Comparison of ENCODE assay signal across 1 cellular context in the genomic region with DNA sequence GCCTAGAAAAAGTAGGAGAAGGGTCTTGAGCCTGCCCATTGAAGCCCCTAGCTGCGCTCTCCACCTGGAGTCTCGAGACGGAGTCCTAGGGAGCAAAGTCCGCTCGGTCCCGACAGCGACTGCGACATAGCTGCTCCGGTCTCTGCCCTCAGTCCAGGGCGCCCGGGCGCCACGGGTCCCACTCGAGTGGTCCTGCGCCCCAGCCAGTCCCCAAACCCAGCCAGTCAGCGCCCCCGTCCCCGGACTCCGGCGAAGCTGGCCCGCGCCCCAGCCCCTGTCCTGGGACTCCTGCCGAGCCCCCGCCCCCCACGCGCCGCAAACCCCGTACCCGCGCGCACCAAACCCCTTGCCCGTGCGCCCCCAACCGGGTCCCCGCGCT.
TF ChIP-seq lines count a peak whose summit lies in the region.

No MANE protein-coding gene starts in this region.

TF ChIP-seq in HepG2, 621 proteins besides CTCF, POLR2A, EP300 and RAD21 (continued from another document):
- TF ChIP-seq ZNF674 (CRISPR knock-in tag; IDR thresholded peaks at IDR 0.05; ENCODE audit: low read depth): no peak
- TF ChIP-seq, protein P1, sequence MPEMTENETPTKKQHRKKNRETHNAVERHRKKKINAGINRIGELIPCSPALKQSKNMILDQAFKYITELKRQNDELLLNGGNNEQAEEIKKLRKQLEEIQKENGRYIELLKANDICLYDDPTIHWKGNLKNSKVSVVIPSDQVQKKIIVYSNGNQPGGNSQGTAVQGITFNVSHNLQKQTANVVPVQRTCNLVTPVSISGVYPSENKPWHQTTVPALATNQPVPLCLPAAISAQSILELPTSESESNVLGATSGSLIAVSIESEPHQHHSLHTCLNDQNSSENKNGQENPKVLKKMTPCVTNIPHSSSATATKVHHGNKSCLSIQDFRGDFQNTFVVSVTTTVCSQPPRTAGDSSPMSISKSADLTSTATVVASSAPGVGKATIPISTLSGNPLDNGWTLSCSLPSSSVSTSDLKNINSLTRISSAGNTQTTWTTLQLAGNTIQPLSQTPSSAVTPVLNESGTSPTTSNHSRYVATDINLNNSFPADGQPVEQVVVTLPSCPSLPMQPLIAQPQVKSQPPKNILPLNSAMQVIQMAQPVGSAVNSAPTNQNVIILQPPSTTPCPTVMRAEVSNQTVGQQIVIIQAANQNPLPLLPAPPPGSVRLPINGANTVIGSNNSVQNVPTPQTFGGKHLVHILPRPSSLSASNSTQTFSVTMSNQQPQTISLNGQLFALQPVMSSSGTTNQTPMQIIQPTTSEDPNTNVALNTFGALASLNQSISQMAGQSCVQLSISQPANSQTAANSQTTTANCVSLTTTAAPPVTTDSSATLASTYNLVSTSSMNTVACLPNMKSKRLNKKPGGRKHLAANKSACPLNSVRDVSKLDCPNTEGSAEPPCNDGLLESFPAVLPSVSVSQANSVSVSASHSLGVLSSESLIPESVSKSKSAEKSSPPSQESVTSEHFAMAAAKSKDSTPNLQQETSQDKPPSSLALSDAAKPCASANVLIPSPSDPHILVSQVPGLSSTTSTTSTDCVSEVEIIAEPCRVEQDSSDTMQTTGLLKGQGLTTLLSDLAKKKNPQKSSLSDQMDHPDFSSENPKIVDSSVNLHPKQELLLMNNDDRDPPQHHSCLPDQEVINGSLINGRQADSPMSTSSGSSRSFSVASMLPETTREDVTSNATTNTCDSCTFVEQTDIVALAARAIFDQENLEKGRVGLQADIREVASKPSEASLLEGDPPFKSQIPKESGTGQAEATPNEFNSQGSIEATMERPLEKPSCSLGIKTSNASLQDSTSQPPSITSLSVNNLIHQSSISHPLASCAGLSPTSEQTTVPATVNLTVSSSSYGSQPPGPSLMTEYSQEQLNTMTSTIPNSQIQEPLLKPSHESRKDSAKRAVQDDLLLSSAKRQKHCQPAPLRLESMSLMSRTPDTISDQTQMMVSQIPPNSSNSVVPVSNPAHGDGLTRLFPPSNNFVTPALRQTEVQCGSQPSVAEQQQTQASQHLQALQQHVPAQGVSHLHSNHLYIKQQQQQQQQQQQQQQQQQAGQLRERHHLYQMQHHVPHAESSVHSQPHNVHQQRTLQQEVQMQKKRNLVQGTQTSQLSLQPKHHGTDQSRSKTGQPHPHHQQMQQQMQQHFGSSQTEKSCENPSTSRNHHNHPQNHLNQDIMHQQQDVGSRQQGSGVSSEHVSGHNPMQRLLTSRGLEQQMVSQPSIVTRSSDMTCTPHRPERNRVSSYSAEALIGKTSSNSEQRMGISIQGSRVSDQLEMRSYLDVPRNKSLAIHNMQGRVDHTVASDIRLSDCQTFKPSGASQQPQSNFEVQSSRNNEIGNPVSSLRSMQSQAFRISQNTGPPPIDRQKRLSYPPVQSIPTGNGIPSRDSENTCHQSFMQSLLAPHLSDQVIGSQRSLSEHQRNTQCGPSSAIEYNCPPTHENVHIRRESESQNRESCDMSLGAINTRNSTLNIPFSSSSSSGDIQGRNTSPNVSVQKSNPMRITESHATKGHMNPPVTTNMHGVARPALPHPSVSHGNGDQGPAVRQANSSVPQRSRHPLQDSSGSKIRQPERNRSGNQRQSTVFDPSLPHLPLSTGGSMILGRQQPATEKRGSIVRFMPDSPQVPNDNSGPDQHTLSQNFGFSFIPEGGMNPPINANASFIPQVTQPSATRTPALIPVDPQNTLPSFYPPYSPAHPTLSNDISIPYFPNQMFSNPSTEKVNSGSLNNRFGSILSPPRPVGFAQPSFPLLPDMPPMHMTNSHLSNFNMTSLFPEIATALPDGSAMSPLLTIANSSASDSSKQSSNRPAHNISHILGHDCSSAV (CRISPR knock-in tag; IDR thresholded peaks at IDR 0.05; ENCODE audit: borderline replicate concordance): no peak
- TF ChIP-seq, protein P2, sequence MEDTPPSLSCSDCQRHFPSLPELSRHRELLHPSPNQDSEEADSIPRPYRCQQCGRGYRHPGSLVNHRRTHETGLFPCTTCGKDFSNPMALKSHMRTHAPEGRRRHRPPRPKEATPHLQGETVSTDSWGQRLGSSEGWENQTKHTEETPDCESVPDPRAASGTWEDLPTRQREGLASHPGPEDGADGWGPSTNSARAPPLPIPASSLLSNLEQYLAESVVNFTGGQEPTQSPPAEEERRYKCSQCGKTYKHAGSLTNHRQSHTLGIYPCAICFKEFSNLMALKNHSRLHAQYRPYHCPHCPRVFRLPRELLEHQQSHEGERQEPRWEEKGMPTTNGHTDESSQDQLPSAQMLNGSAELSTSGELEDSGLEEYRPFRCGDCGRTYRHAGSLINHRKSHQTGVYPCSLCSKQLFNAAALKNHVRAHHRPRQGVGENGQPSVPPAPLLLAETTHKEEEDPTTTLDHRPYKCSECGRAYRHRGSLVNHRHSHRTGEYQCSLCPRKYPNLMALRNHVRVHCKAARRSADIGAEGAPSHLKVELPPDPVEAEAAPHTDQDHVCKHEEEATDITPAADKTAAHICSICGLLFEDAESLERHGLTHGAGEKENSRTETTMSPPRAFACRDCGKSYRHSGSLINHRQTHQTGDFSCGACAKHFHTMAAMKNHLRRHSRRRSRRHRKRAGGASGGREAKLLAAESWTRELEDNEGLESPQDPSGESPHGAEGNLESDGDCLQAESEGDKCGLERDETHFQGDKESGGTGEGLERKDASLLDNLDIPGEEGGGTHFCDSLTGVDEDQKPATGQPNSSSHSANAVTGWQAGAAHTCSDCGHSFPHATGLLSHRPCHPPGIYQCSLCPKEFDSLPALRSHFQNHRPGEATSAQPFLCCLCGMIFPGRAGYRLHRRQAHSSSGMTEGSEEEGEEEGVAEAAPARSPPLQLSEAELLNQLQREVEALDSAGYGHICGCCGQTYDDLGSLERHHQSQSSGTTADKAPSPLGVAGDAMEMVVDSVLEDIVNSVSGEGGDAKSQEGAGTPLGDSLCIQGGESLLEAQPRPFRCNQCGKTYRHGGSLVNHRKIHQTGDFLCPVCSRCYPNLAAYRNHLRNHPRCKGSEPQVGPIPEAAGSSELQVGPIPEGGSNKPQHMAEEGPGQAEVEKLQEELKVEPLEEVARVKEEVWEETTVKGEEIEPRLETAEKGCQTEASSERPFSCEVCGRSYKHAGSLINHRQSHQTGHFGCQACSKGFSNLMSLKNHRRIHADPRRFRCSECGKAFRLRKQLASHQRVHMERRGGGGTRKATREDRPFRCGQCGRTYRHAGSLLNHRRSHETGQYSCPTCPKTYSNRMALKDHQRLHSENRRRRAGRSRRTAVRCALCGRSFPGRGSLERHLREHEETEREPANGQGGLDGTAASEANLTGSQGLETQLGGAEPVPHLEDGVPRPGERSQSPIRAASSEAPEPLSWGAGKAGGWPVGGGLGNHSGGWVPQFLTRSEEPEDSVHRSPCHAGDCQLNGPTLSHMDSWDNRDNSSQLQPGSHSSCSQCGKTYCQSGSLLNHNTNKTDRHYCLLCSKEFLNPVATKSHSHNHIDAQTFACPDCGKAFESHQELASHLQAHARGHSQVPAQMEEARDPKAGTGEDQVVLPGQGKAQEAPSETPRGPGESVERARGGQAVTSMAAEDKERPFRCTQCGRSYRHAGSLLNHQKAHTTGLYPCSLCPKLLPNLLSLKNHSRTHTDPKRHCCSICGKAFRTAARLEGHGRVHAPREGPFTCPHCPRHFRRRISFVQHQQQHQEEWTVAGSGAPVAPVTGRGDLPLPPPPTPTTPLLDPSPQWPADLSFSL (CRISPR knock-in tag; IDR thresholded peaks at IDR 0.05): no peak
- TF ChIP-seq ZNF510 (CRISPR knock-in tag; IDR thresholded peaks at IDR 0.05; ENCODE audit: low read depth): no peak
- no peak for TF ChIP-seq ZFP37 (CRISPR knock-in tag; IDR thresholded peaks at IDR 0.05; ENCODE audit: borderline replicate concordance)
- TF ChIP-seq CHD2 (IDR thresholded peaks at IDR 0.05; ENCODE audit: low read depth, low read length): no peak
- TF ChIP-seq NFKB2 (CRISPR knock-in tag; IDR thresholded peaks at IDR 0.05; ENCODE audit: borderline replicate concordance): 0 out of 2 replicates have a peak, but pooled peaks have one; percentile 7
- TF ChIP-seq NFE2 (CRISPR knock-in tag; IDR thresholded peaks at IDR 0.05): no peak
- TF ChIP-seq ASH2L (IDR thresholded peaks at IDR 0.05; ENCODE audit: insufficient read length, low read depth, low read length): no peak
- TF ChIP-seq ZNF800 (CRISPR knock-in tag; IDR thresholded peaks at IDR 0.05): no peak
- TF ChIP-seq ZNF790 (CRISPR knock-in tag; IDR thresholded peaks at IDR 0.05; ENCODE audit: borderline replicate concordance): no peak
- peak; percentile 43; the same call in 1 of the 2 replicates for TF ChIP-seq ZNF788 (CRISPR knock-in tag; IDR thresholded peaks at IDR 0.05; ENCODE audit: borderline replicate concordance)
- no peak for TF ChIP-seq SMYD3 (CRISPR knock-in tag; IDR thresholded peaks at IDR 0.05)
- no peak for TF ChIP-seq ONECUT2 (CRISPR knock-in tag; IDR thresholded peaks at IDR 0.05)
- TF ChIP-seq EEA1 (CRISPR knock-in tag; IDR thresholded peaks at IDR 0.05; ENCODE audit: borderline replicate concordance): no peak
- no peak; the same call in 1 of the 2 replicates for TF ChIP-seq ZNF232 (CRISPR knock-in tag; IDR thresholded peaks at IDR 0.05; ENCODE audit: borderline replicate concordance)
- TF ChIP-seq TMF1 (CRISPR knock-in tag; IDR thresholded peaks at IDR 0.05; ENCODE audit: low read depth): peak; percentile 35; the same call in 1 of the 2 replicates
- TF ChIP-seq, protein P3, sequence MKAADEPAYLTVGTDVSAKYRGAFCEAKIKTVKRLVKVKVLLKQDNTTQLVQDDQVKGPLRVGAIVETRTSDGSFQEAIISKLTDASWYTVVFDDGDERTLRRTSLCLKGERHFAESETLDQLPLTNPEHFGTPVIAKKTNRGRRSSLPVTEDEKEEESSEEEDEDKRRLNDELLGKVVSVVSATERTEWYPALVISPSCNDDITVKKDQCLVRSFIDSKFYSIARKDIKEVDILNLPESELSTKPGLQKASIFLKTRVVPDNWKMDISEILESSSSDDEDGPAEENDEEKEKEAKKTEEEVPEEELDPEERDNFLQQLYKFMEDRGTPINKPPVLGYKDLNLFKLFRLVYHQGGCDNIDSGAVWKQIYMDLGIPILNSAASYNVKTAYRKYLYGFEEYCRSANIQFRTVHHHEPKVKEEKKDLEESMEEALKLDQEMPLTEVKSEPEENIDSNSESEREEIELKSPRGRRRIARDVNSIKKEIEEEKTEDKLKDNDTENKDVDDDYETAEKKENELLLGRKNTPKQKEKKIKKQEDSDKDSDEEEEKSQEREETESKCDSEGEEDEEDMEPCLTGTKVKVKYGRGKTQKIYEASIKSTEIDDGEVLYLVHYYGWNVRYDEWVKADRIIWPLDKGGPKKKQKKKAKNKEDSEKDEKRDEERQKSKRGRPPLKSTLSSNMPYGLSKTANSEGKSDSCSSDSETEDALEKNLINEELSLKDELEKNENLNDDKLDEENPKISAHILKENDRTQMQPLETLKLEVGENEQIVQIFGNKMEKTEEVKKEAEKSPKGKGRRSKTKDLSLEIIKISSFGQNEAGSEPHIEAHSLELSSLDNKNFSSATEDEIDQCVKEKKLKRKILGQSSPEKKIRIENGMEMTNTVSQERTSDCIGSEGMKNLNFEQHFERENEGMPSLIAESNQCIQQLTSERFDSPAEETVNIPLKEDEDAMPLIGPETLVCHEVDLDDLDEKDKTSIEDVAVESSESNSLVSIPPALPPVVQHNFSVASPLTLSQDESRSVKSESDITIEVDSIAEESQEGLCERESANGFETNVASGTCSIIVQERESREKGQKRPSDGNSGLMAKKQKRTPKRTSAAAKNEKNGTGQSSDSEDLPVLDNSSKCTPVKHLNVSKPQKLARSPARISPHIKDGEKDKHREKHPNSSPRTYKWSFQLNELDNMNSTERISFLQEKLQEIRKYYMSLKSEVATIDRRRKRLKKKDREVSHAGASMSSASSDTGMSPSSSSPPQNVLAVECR (CRISPR knock-in tag; IDR thresholded peaks at IDR 0.05; ENCODE audit: borderline replicate concordance): no peak; the same call in 1 of the 2 replicates
- no peak for TF ChIP-seq ZNF616 (CRISPR knock-in tag; IDR thresholded peaks at IDR 0.05; ENCODE audit: low read depth)
- TF ChIP-seq SRSF4 (IDR thresholded peaks at IDR 0.05; ENCODE audit: low read depth, low read length, poor library complexity, severe bottlenecking): no peak
- 0 out of 2 replicates have a peak, but pooled peaks have one; percentile 2 for TF ChIP-seq ZBTB38 (CRISPR knock-in tag; IDR thresholded peaks at IDR 0.05)
- TF ChIP-seq NR2C2 (CRISPR knock-in tag; IDR thresholded peaks at IDR 0.05; ENCODE audit: borderline replicate concordance): no peak
- TF ChIP-seq MED13 (CRISPR knock-in tag; IDR thresholded peaks at IDR 0.05): no peak
- TF ChIP-seq RNF2 (conservative IDR thresholded peaks at IDR 0.05; ENCODE audit: low read depth): no peak
- TF ChIP-seq ZNF460 (CRISPR knock-in tag; IDR thresholded peaks at IDR 0.05; ENCODE audit: borderline replicate concordance): no peak
